Comparison of ENCODE assay signal across 25 cellular contexts in the genomic region with DNA sequence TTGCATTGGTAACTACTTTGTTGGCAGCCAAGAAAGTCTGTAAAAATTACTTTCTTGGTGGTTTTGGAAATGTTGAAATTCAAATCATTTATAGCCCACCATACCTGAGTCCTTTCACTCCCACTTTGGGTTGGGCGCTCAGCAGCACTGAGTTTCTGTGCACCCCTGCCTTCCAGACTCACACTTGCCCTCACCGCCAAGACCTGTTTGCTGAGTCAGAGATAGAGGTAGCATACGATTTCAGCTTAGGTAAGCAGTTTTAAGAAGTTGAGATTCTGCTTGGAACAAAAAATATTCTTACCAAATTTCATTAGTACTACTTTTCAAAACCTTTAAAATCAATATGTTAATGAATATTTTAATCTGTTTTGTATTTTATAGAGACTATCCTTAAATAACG.
"Had no signal": no experiment of that assay in that cellular context is flagged by ENCODE, and none has a peak within 500 bp of the region (broad histone marks: within the 10 kb centered on the region; RNA-seq: fewer than 3 reads in every experiment).

No MANE protein-coding gene starts in this region.

- H3K27ac ChIP-seq: colonic mucosa, left ventricle myocardium inferior, psoas muscle, skin epidermis, testis, upper lobe of left lung had no signal

- DNase-seq: activated CD4-positive, alpha-beta T cell treated with anti-CD3 and anti-CD28 coated beads, Interleukin-2, amount 50 U/mL, for 1 hour; activated CD8-positive, alpha-beta memory T cell treated with anti-CD3 and anti-CD28 coated beads, Interleukin-2, amount 50 U/mL, for 4 hours; activated naive CD4-positive, alpha-beta T cell; activated naive CD8-positive, alpha-beta T cell treated with anti-CD3 and anti-CD28 coated beads, Interleukin-2, amount 50 U/mL, for 24 hours; anterior cingulate cortex; central memory CD4-positive, alpha-beta T cell; colonic mucosa; erythroblast; foreskin melanocyte; glutamatergic neuron; hippocampal formation; kidney; left ventricle myocardium inferior; mammary epithelial cell; psoas muscle; right cardiac atrium; stimulated activated CD4-positive, alpha-beta T cell treated with anti-CD3 and anti-CD28 coated beads, Interleukin-15, amount 100 ng/mL, for 24 hours; stimulated activated CD4-positive, alpha-beta T cell treated with anti-CD3 and anti-CD28 coated beads, Interleukin-2, amount 100 ng/mL, for 48 hours; testis; upper lobe of left lung had no signal

- H3K9me3 Mint-ChIP-seq: activated naive CD8-positive, alpha-beta T cell treated with anti-CD3 and anti-CD28 coated beads, Interleukin-2, amount 50 U/mL, for 24 hours; activated T-helper 1 cell treated with anti-CD3 and anti-CD28 coated beads, Interleukin-12 subunit alpha, Interleukin-12 subunit beta, Interleukin-2, Interleukin-4 antibody, amounts not matched to agents 30 ng/mL and 10 ng/mL and 1 ng/mL, durations not matched to agents 14 hours and 24 hours and 36 hours; brain; neural crest cell; T-helper 1 cell treated with Interleukin-12 subunit alpha and Interleukin-12 subunit beta and Interleukin-4 antibody, amounts not matched to agents 30 μg/mL and 1 μg/mL, for 36 hours had no signal

- H3K4me1 Mint-ChIP-seq: neural crest cell had no signal

- FAIRE-seq: kidney had no signal

- H3K9me3 ChIP-seq: colonic mucosa, left ventricle myocardium inferior, psoas muscle, testis, upper lobe of left lung had no signal

- ATAC-seq: activated naive CD8-positive, alpha-beta T cell treated with anti-CD3 and anti-CD28 coated beads, Interleukin-2, amount 50 U/mL, for 24 hours; psoas muscle; right cardiac atrium had no signal

- H3K4me3 Mint-ChIP-seq: activated naive CD8-positive, alpha-beta T cell treated with anti-CD3 and anti-CD28 coated beads, Interleukin-2, amount 50 U/mL, for 24 hours; activated T-helper 1 cell treated with anti-CD3 and anti-CD28 coated beads, Interleukin-12 subunit alpha, Interleukin-12 subunit beta, Interleukin-2, Interleukin-4 antibody, amounts not matched to agents 30 ng/mL and 10 ng/mL and 1 ng/mL, durations not matched to agents 14 hours and 24 hours and 36 hours; brain; neural crest cell; T-helper 1 cell treated with Interleukin-12 subunit alpha and Interleukin-12 subunit beta and Interleukin-4 antibody, amounts not matched to agents 30 μg/mL and 1 μg/mL, for 36 hours had no signal

- H3K27ac Mint-ChIP-seq: activated naive CD8-positive, alpha-beta T cell treated with anti-CD3 and anti-CD28 coated beads, Interleukin-2, amount 50 U/mL, for 24 hours; T-helper 1 cell treated with Interleukin-12 subunit alpha and Interleukin-12 subunit beta and Interleukin-4 antibody, amounts not matched to agents 30 μg/mL and 1 μg/mL, for 36 hours had no signal

- H3K27me3 ChIP-seq: colonic mucosa, testis, upper lobe of left lung had no signal

- H3K4me3 ChIP-seq: colonic mucosa, left ventricle myocardium inferior, psoas muscle, skin epidermis, testis, upper lobe of left lung had no signal

- H3K4me1 ChIP-seq: colonic mucosa, psoas muscle, testis, upper lobe of left lung had no signal

- H3K27me3 Mint-ChIP-seq: activated naive CD8-positive, alpha-beta T cell treated with anti-CD3 and anti-CD28 coated beads, Interleukin-2, amount 50 U/mL, for 24 hours; brain had no signal
